1 cellular context compared by ENCODE assay signal in the genomic region with DNA sequence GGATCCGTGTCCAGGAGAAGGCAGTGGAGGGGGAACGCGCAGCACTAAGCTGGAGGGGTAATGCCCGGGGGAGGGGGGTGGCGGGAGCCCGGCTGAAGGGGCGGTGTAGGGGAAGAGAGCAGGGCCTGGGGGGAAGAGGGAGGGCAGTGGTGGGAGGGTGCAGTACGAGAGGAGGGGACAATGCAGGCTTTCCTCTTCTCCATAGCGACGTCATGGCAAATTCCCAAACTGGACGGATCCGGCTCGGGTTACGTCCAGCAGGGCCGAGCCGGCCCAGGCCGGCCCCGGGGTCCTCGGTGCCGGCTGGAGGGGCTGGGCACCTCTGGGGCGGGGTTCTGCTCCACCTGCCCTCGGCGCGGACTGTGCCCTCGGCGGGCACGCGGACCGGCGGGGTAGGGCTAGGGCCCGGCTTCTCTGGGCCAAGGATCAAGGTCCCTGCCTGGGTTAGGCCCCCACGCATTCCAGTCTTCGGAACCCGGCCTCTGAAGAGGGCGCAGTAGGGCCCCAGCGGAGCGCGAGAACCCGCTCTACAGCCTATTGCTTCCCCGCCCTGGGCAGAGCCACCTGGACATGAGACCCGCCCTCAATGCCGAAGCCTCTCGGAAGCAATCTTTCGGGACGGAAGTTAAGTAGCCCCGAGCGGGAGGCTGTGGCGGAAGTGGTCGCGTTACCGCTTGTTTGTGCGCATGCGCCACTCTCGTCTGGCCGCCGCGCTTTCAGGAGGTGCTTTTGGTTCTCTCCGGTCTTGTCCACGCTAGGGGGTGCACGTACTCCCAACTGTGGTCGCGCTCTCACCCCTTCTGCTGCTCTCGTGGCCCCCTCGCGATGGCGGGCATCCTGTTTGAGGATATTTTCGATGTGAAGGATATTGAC.
TF ChIP-seq lines count a peak whose summit lies in the region.

No MANE protein-coding gene starts in this region.

TF ChIP-seq in HEK293, 187 proteins besides CTCF, POLR2A, EP300 and RAD21 (continued from another document and continues in another):
- TF ChIP-seq ZNF510 (tag by site-specific recombination; IDR thresholded peaks at IDR 0.05; ENCODE audit: insufficient replicate concordance) (no peak), BCL11B (tag by site-specific recombination; IDR thresholded peaks at IDR 0.05; ENCODE audit: low read depth) (peak; percentile 28), ZNF24 (tag by site-specific recombination; IDR thresholded peaks at IDR 0.05) (no peak), ZEB2 (tag by site-specific recombination; IDR thresholded peaks at IDR 0.05) (peak; percentile 68), ZSCAN30 (tag by site-specific recombination; IDR thresholded peaks at IDR 0.05) (peak; percentile 80), BCL11A (tag by site-specific recombination; IDR thresholded peaks at IDR 0.05; ENCODE audit: low read depth) (peak; percentile 84), EGR2 (tag by site-specific recombination; IDR thresholded peaks at IDR 0.05; ENCODE audit: low read depth) (0 out of 2 replicates have a peak, but pooled peaks have one; percentile 3), ZSCAN16 (tag by site-specific recombination; IDR thresholded peaks at IDR 0.05) (no peak), SP3 (tag by site-specific recombination; IDR thresholded peaks at IDR 0.05) (peak; percentile 54), ZNF423 (tag by site-specific recombination; IDR thresholded peaks at IDR 0.05) (0 out of 2 replicates have a peak, but pooled peaks have one; percentile 5), ZNF501 (tag by site-specific recombination; IDR thresholded peaks at IDR 0.05) (0 out of 2 replicates have a peak, but pooled peaks have one; percentile 27), ZNF596 (tag by site-specific recombination; IDR thresholded peaks at IDR 0.05) (0 out of 2 replicates have a peak, but pooled peaks have one; percentile 14), ZFP37 (tag by site-specific recombination; IDR thresholded peaks at IDR 0.05) (peak; percentile 89; the same call in 1 of the 2 replicates), ZNF2 (tag by site-specific recombination; IDR thresholded peaks at IDR 0.05) (peak; percentile 51; the same call in 1 of the 2 replicates), ZNF138 (tag by site-specific recombination; IDR thresholded peaks at IDR 0.05; ENCODE audit: borderline replicate concordance) (no peak), ZNF561 (tag by site-specific recombination; IDR thresholded peaks at IDR 0.05; ENCODE audit: borderline replicate concordance) (peak; percentile 58), KLF9 (tag by site-specific recombination; IDR thresholded peaks at IDR 0.05; ENCODE audit: low read depth) (0 out of 2 replicates have a peak, but pooled peaks have one; percentile 12), ZNF184 (tag by site-specific recombination; IDR thresholded peaks at IDR 0.05) (0 out of 2 replicates have a peak, but pooled peaks have one; percentile 38), WT1 (tag by site-specific recombination; IDR thresholded peaks at IDR 0.05) (0 out of 2 replicates have a peak, but pooled peaks have one; percentile 24), ZNF600 (tag by site-specific recombination; IDR thresholded peaks at IDR 0.05) (peak; percentile 42; the same call in 1 of the 2 replicates), ZNF629 (tag by site-specific recombination; IDR thresholded peaks at IDR 0.05) (peak; percentile 85), MZF1 (tag by site-specific recombination; IDR thresholded peaks at IDR 0.05; ENCODE audit: borderline replicate concordance) (peak; percentile 0; the same call in 1 of the 2 replicates)
- TF ChIP-seq, protein P1, sequence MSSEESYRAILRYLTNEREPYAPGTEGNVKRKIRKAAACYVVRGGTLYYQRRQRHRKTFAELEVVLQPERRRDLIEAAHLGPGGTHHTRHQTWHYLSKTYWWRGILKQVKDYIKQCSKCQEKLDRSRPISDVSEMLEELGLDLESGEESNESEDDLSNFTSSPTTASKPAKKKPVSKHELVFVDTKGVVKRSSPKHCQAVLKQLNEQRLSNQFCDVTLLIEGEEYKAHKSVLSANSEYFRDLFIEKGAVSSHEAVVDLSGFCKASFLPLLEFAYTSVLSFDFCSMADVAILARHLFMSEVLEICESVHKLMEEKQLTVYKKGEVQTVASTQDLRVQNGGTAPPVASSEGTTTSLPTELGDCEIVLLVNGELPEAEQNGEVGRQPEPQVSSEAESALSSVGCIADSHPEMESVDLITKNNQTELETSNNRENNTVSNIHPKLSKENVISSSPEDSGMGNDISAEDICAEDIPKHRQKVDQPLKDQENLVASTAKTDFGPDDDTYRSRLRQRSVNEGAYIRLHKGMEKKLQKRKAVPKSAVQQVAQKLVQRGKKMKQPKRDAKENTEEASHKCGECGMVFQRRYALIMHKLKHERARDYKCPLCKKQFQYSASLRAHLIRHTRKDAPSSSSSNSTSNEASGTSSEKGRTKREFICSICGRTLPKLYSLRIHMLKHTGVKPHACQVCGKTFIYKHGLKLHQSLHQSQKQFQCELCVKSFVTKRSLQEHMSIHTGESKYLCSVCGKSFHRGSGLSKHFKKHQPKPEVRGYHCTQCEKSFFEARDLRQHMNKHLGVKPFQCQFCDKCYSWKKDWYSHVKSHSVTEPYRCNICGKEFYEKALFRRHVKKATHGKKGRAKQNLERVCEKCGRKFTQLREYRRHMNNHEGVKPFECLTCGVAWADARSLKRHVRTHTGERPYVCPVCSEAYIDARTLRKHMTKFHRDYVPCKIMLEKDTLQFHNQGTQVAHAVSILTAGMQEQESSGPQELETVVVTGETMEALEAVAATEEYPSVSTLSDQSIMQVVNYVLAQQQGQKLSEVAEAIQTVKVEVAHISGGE (tag by site-specific recombination; conservative IDR thresholded peaks at IDR 0.05; ENCODE audit: low read depth) = peak; percentile 94
- TF ChIP-seq, protein P2, sequence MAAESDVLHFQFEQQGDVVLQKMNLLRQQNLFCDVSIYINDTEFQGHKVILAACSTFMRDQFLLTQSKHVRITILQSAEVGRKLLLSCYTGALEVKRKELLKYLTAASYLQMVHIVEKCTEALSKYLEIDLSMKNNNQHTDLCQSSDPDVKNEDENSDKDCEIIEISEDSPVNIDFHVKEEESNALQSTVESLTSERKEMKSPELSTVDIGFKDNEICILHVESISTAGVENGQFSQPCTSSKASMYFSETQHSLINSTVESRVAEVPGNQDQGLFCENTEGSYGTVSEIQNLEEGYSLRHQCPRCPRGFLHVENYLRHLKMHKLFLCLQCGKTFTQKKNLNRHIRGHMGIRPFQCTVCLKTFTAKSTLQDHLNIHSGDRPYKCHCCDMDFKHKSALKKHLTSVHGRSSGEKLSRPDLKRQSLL (tag by site-specific recombination; IDR thresholded peaks at IDR 0.05) = 0 out of 2 replicates have a peak, but pooled peaks have one; percentile 34
- TF ChIP-seq, protein P3, sequence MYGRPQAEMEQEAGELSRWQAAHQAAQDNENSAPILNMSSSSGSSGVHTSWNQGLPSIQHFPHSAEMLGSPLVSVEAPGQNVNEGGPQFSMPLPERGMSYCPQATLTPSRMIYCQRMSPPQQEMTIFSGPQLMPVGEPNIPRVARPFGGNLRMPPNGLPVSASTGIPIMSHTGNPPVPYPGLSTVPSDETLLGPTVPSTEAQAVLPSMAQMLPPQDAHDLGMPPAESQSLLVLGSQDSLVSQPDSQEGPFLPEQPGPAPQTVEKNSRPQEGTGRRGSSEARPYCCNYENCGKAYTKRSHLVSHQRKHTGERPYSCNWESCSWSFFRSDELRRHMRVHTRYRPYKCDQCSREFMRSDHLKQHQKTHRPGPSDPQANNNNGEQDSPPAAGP (tag by site-specific recombination; IDR thresholded peaks at IDR 0.05) = 0 out of 2 replicates have a peak, but pooled peaks have one; percentile 19
- TF ChIP-seq, protein P4, sequence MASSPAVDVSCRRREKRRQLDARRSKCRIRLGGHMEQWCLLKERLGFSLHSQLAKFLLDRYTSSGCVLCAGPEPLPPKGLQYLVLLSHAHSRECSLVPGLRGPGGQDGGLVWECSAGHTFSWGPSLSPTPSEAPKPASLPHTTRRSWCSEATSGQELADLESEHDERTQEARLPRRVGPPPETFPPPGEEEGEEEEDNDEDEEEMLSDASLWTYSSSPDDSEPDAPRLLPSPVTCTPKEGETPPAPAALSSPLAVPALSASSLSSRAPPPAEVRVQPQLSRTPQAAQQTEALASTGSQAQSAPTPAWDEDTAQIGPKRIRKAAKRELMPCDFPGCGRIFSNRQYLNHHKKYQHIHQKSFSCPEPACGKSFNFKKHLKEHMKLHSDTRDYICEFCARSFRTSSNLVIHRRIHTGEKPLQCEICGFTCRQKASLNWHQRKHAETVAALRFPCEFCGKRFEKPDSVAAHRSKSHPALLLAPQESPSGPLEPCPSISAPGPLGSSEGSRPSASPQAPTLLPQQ (tag by site-specific recombination; IDR thresholded peaks at IDR 0.05) = 0 out of 2 replicates have a peak, but pooled peaks have one; percentile 6
- TF ChIP-seq, protein P5, sequence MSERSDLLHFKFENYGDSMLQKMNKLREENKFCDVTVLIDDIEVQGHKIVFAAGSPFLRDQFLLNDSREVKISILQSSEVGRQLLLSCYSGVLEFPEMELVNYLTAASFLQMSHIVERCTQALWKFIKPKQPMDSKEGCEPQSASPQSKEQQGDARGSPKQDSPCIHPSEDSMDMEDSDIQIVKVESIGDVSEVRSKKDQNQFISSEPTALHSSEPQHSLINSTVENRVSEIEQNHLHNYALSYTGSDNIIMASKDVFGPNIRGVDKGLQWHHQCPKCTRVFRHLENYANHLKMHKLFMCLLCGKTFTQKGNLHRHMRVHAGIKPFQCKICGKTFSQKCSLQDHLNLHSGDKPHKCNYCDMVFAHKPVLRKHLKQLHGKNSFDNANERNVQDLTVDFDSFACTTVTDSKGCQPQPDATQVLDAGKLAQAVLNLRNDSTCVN (tag by site-specific recombination; optimal IDR thresholded peaks at IDR 0.05) = peak; percentile 81
- TF ChIP-seq, protein P6, sequence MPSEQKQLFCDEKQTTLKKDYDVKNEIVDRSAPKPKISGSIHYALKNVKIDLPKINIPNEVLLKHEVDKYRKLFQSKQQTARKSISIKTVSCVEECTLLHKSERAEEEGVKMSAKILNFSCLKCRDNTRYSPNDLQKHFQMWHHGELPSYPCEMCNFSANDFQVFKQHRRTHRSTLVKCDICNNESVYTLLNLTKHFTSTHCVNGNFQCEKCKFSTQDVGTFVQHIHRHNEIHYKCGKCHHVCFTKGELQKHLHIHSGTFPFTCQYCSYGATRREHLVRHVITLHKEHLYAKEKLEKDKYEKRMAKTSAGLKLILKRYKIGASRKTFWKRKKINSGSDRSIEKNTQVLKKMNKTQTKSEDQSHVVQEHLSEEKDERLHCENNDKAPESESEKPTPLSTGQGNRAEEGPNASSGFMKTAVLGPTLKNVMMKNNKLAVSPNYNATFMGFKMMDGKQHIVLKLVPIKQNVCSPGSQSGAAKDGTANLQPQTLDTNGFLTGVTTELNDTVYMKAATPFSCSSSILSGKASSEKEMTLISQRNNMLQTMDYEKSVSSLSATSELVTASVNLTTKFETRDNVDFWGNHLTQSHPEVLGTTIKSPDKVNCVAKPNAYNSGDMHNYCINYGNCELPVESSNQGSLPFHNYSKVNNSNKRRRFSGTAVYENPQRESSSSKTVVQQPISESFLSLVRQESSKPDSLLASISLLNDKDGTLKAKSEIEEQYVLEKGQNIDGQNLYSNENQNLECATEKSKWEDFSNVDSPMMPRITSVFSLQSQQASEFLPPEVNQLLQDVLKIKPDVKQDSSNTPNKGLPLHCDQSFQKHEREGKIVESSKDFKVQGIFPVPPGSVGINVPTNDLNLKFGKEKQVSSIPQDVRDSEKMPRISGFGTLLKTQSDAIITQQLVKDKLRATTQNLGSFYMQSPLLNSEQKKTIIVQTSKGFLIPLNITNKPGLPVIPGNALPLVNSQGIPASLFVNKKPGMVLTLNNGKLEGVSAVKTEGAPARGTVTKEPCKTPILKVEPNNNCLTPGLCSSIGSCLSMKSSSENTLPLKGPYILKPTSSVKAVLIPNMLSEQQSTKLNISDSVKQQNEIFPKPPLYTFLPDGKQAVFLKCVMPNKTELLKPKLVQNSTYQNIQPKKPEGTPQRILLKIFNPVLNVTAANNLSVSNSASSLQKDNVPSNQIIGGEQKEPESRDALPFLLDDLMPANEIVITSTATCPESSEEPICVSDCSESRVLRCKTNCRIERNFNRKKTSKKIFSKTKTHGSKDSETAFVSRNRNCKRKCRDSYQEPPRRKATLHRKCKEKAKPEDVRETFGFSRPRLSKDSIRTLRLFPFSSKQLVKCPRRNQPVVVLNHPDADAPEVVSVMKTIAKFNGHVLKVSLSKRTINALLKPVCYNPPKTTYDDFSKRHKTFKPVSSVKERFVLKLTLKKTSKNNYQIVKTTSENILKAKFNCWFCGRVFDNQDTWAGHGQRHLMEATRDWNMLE (tag by site-specific recombination; conservative IDR thresholded peaks at IDR 0.05; ENCODE audit: low read depth) = 0 out of 2 replicates have a peak, but pooled peaks have one; percentile 16
- TF ChIP-seq, protein P7, sequence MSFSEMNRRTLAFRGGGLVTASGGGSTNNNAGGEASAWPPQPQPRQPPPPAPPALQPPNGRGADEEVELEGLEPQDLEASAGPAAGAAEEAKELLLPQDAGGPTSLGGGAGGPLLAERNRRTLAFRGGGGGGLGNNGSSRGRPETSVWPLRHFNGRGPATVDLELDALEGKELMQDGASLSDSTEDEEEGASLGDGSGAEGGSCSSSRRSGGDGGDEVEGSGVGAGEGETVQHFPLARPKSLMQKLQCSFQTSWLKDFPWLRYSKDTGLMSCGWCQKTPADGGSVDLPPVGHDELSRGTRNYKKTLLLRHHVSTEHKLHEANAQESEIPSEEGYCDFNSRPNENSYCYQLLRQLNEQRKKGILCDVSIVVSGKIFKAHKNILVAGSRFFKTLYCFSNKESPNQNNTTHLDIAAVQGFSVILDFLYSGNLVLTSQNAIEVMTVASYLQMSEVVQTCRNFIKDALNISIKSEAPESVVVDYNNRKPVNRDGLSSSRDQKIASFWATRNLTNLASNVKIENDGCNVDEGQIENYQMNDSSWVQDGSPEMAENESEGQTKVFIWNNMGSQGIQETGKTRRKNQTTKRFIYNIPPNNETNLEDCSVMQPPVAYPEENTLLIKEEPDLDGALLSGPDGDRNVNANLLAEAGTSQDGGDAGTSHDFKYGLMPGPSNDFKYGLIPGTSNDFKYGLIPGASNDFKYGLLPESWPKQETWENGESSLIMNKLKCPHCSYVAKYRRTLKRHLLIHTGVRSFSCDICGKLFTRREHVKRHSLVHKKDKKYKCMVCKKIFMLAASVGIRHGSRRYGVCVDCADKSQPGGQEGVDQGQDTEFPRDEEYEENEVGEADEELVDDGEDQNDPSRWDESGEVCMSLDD (tag by site-specific recombination; IDR thresholded peaks at IDR 0.05) = peak; percentile 41
- TF ChIP-seq, protein P8, sequence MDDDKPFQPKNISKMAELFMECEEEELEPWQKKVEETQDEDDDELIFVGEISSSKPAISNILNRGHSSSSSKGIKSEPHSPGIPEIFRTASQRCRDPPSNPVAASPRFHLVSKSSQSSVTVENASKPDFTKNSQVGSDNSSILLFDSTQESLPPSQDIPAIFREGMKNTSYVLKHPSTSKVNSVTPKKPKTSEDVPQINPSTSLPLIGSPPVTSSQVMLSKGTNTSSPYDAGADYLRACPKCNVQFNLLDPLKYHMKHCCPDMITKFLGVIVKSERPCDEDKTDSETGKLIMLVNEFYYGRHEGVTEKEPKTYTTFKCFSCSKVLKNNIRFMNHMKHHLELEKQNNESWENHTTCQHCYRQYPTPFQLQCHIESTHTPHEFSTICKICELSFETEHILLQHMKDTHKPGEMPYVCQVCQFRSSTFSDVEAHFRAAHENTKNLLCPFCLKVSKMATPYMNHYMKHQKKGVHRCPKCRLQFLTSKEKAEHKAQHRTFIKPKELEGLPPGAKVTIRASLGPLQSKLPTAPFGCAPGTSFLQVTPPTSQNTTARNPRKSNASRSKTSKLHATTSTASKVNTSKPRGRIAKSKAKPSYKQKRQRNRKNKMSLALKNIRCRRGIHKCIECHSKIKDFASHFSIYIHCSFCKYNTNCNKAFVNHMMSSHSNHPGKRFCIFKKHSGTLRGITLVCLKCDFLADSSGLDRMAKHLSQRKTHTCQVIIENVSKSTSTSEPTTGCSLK (tag by site-specific recombination; IDR thresholded peaks at IDR 0.05) = no peak
